Comparison of ENCODE assay signal across 25 cellular contexts in the genomic region with DNA sequence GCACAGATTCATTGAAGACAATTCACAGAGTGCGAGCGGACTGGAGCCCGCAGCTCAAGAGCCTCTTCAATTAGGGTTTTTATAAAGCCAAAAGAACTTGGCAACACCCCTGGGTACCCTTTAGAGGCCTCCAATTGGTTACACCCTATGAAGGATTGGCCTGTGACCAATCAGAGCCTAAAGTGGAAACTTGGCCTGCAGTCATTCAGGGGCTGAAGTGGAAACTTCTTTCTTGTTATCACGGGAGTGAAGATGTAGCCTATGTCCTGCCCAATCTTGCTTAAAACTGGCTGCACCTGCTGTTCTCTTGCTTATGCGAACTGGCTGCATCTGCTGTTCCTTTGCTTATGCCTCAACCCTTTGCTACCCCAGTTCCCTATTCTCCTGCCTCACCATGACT. TPM values are rescaled to one million over a fixed set of nuclear protein-coding genes. Genes with fewer than 3 reads are reported as not detected.
DNase-seq lines count a peak whose midpoint lies in the region; ATAC-seq, FAIRE-seq and TF ChIP-seq lines count a peak whose summit lies in the region.
"Had no signal": no experiment of that assay in that cellular context is flagged by ENCODE, and none has a peak within 500 bp of the region (broad histone marks: within the 10 kb centered on the region; RNA-seq: fewer than 3 reads in every experiment).

No MANE protein-coding gene starts in this region.

- no peaks in the 10 kb centered on the region for H3K9me3 Mint-ChIP-seq in neural progenitor cell
- H3K9me3 Mint-ChIP-seq: activated T-cell treated with anti-CD3 and anti-CD28 coated beads, Interleukin-2, amount 50 U/mL, for 72 hours had no signal

- no TSS peak for BruUV-seq in K562 (replicated peaks; lab: Mats Ljungman, UMichigan)

- WGBS in SK-N-SH (ENCODE audit: low lambda C conversion rate) = 96% methylated on average over 4 of the region's 5 CpGs
- 90% methylated on average over 3 of the region's 5 CpGs for WGBS in K562 (ENCODE audit: insufficient coverage, low coverage, missing lambda C conversion rate)

- H3K4me3 ChIP-seq in SK-N-SH (ENCODE audit: low read depth in 2 of 2, low read length in 1 of 2) = no peak overlapping the region
- H3K4me3 ChIP-seq in K562 = no peak overlapping the region
- no peak overlapping the region for H3K4me3 ChIP-seq in neural progenitor cell
- H3K4me3 ChIP-seq: BLaER1 treated with 17β-estradiol and CSF1 and Interleukin-3, amounts not matched to agents 10 nM and 100 nM; heart right ventricle; psoas muscle had no signal

- H2AFZ ChIP-seq in SK-N-SH (ENCODE audit: low read depth) (no peak overlapping the region), K562 (ENCODE audit: low read depth, low read length) (no peak overlapping the region), neural progenitor cell (replicated peaks) (no peak overlapping the region)

- H3K27me3 Mint-ChIP-seq in neural progenitor cell (ENCODE audit: insufficient read depth, low read depth) = peaks cover 4% of the 10 kb centered on the region

- H3K9ac ChIP-seq in SK-N-SH (no peak overlapping the region), K562 (ENCODE audit: insufficient read depth in 1 of 2, low read depth in 2 of 2, low read length in 2 of 2) (no peak overlapping the region), neural progenitor cell (no peak overlapping the region)
- H3K9ac ChIP-seq: BLaER1 treated with 17β-estradiol and CSF1 and Interleukin-3, amounts not matched to agents 10 nM and 100 nM had no signal

- FAIRE-seq in K562 (lab: Jason Lieb, UNC) = no peak
- FAIRE-seq: D721Med, GM18507, urothelium cell line had no signal

- peaks cover 4% of the 10 kb centered on the region for H3K9me1 ChIP-seq in K562 (ENCODE audit: control insufficient read depth, insufficient read depth, low read length)

- CTCF ChIA-PET in SK-N-SH (lab: Yijun Ruan, JAX) (no interaction called here), K562 (lab: Yijun Ruan, JAX; ENCODE audit: low intra/inter-chr PET ratio) (no interaction called here)

- H3K4me2 ChIP-seq in SK-N-SH (no peak overlapping the region), K562 (ENCODE audit: insufficient read depth, low read length) (no peak overlapping the region), neural progenitor cell (no peak overlapping the region)

- 0 out of 2 replicates have a peak, but pooled peaks cover 4% of the 10 kb centered on the region for H4K20me1 ChIP-seq in SK-N-SH (ENCODE audit: insufficient read depth)
- H4K20me1 ChIP-seq in K562 (replicated peaks; ENCODE audit: control insufficient read depth, insufficient read depth, low read length) = no peaks in the 10 kb centered on the region
- peaks cover 26% of the 10 kb centered on the region for H4K20me1 ChIP-seq in neural progenitor cell (ENCODE audit: low read depth)

- intact Hi-C loops in K562 (cut with micrococcal nuclease) = loop anchor here (5.0 to 10.0 kb wide), 2 partner anchors 691 to 1259 kb away; no protein-coding TSS in a partner anchor

- H3K36me3 Mint-ChIP-seq in neural progenitor cell = peaks cover 11% of the 10 kb centered on the region

- DNase-seq in SK-N-SH = no peak
- peak; percentile 34 for DNase-seq in NCI-H1436 treated with DMSO at 0.1 percent for 48 hours (lab: John Stamatoyannopoulos, UW)
- DNase-seq in K562 (ENCODE audit: extremely low read depth in 1 of 4, low spot score in 3 of 4) = no peak
- peak; percentile 10 for DNase-seq in neural progenitor cell (ENCODE audit: low spot score)
- no peak for DNase-seq in AG08396 (ENCODE audit: low spot score)
- DNase-seq: activated CD4-positive, alpha-beta T cell treated with anti-CD3 and anti-CD28 coated beads for 1 hour; activated CD8-positive, alpha-beta memory T cell treated with anti-CD3 and anti-CD28 coated beads for 24 hours; activated T-cell treated with anti-CD3 and anti-CD28 coated beads, Interleukin-2, amount 50 U/mL, for 72 hours; cerebellar nuclear complex; HCEC 1CT; heart right ventricle; KG1; NCI-H2029 treated with DMSO at 0.1 percent for 48 hours; NCI-H446 treated with DMSO at 0.1 percent for 48 hours; psoas muscle; substantia nigra; T1000 had no signal

- TF ChIP-seq EP300 in SK-N-SH (IDR thresholded peaks at IDR 0.05; ENCODE audit: borderline replicate concordance in 1 of 2, low read depth in 1 of 2, low read length in 1 of 2) (no peak), K562 (IDR thresholded peaks at IDR 0.05; ENCODE audit: low read length) (no peak)

- H3K27ac ChIP-seq in SK-N-SH (ENCODE audit: low read depth in 2 of 2, low read length in 1 of 2) (no peak overlapping the region), K562 (ENCODE audit: extremely low read depth, low read depth, low read length) (no peak overlapping the region), neural progenitor cell (no peak overlapping the region)
- H3K27ac ChIP-seq: heart right ventricle, psoas muscle had no signal

- peaks cover 3% of the 10 kb centered on the region for H3F3A ChIP-seq in SK-N-SH (replicated peaks; ENCODE audit: insufficient read depth)
- peaks cover 10% of the 10 kb centered on the region for H3F3A ChIP-seq in neural progenitor cell (ENCODE audit: low read depth)

- peaks cover 29% of the 10 kb centered on the region for H3K4me1 Mint-ChIP-seq in neural progenitor cell

- ATAC-seq in SK-N-SH treated with all-trans-retinoic acid at 6 μM for 48 hours = no peak
- no peak for ATAC-seq in K562
- no peak for ATAC-seq in GM18517 (IDR thresholded peaks at IDR 0.05; ENCODE audit: unreplicated experiment)
- ATAC-seq in HG03565 (IDR thresholded peaks at IDR 0.05; ENCODE audit: unreplicated experiment) = no peak
- ATAC-seq: activated T-cell treated with anti-CD3 and anti-CD28 coated beads, Interleukin-2, amount 50 U/mL, for 72 hours; heart right ventricle; psoas muscle had no signal

- H3K27me3 ChIP-seq in SK-N-SH (ENCODE audit: insufficient read depth) (no peaks in the 10 kb centered on the region), K562 (ENCODE audit: control insufficient read depth in 2 of 2, insufficient read depth in 2 of 2, low read length in 2 of 2) (no peaks in the 10 kb centered on the region), neural progenitor cell (no peaks in the 10 kb centered on the region)
- H3K27me3 ChIP-seq: BLaER1 treated with 17β-estradiol and CSF1 and Interleukin-3, amounts not matched to agents 10 nM and 100 nM had no signal

- H3K27ac Mint-ChIP-seq in neural progenitor cell = no peak overlapping the region
- H3K27ac Mint-ChIP-seq: activated naive CD8-positive, alpha-beta T cell; activated T-cell treated with anti-CD3 and anti-CD28 coated beads, Interleukin-2, amount 50 U/mL, for 72 hours had no signal

- peak overlapping the region; percentile 14 for H3K4me3 Mint-ChIP-seq in neural progenitor cell

- H3K9me3 ChIP-seq in SK-N-SH (no peaks in the 10 kb centered on the region), K562 (replicated peaks; ENCODE audit: control insufficient read depth, insufficient read depth, low read depth, low read length) (no peaks in the 10 kb centered on the region), neural progenitor cell (ENCODE audit: low read depth) (no peaks in the 10 kb centered on the region)
- H3K9me3 ChIP-seq: heart right ventricle, psoas muscle had no signal

- H3K4me1 ChIP-seq in SK-N-SH (ENCODE audit: control insufficient read depth in 1 of 2, insufficient read depth in 2 of 2, low read depth in 1 of 2, low read length in 1 of 2) (peaks cover 11 to 20% of the 10 kb centered on the region in 2 experiments; a peak in 2 of 4 replicates), K562 (replicated peaks in 1 of 2; ENCODE audit: control insufficient read depth in 2 of 2, insufficient read depth in 2 of 2, low read length in 2 of 2) (peaks cover 14 to 21% of the 10 kb centered on the region in 2 experiments; a peak in 4 of 5 replicates), neural progenitor cell (peaks cover 27% of the 10 kb centered on the region)

- POLR2A ChIA-PET in SK-N-SH (lab: Yijun Ruan, JAX) = no interaction called here
- POLR2A ChIA-PET in K562 (lab: Yijun Ruan, JAX) = no interaction called here

- H3K9me2 ChIP-seq in SK-N-SH = no peaks in the 10 kb centered on the region

- TF ChIP-seq RAD21 in SK-N-SH (IDR thresholded peaks at IDR 0.05; ENCODE audit: low read length) (no peak), K562 (CRISPR knock-in tag; conservative IDR thresholded peaks at IDR 0.05 in 1 of 2, IDR thresholded peaks at IDR 0.05 in 1 of 2) (no peak)

- H3K79me2 ChIP-seq in SK-N-SH (ENCODE audit: insufficient read depth) (peaks cover 32% of the 10 kb centered on the region), K562 (ENCODE audit: control insufficient read depth, insufficient read depth, low read length) (peaks cover 32% of the 10 kb centered on the region), neural progenitor cell (ENCODE audit: low read depth) (peaks cover 32% of the 10 kb centered on the region)

- no peak for TF ChIP-seq POLR2A in K562 (conservative IDR thresholded peaks at IDR 0.05)

- in situ Hi-C loops in K562 (cut with MboI) = loop anchor here (25.0 kb wide), 1 partner anchor 681 kb away; no protein-coding TSS in a partner anchor

- no peak for TF ChIP-seq CTCF in SK-N-SH (IDR thresholded peaks at IDR 0.05)
- TF ChIP-seq CTCF in K562 (IDR thresholded peaks at IDR 0.05 in 2 of 3, conservative IDR thresholded peaks at IDR 0.05 in 1 of 3; ENCODE audit: insufficient read depth in 2 of 3, low read depth in 1 of 3, low read length in 3 of 3) = no peak
- TF ChIP-seq CTCF in neural progenitor cell (IDR thresholded peaks at IDR 0.05) = no peak

- peaks cover 6 to 8% of the 10 kb centered on the region in 2 experiments for H3K36me3 ChIP-seq in SK-N-SH (replicated peaks in 1 of 2; ENCODE audit: control insufficient read depth in 1 of 2, insufficient read depth in 2 of 2, low read length in 1 of 2)
- peaks cover 24% of the 10 kb centered on the region for H3K36me3 ChIP-seq in K562 (ENCODE audit: control insufficient read depth, insufficient read depth, low read length)
- H3K36me3 ChIP-seq in neural progenitor cell = peaks cover 11% of the 10 kb centered on the region
- H3K36me3 ChIP-seq: heart right ventricle had no signal

RNA-seq across cellular contexts. Expression of a gene that starts 1.8 kb away (rescaled TPM):
- polyA plus RNA-seq in SK-N-SH (2012; rRNA removed) = 13.2 and 16.5 TPM in 2 replicates
- 7.6 and 9.8 TPM in 2 replicates for polyA plus RNA-seq in SK-N-SH (2012; cell fraction: cytosol; rRNA removed)
- polyA plus RNA-seq in SK-N-SH (2012; cell fraction: nucleus; rRNA removed) = 45.0 and 52.3 TPM in 2 replicates
- 96.3 and 133 TPM in 2 replicates for total RNA-seq in K562 (2011; cell fraction: chromatin; rRNA removed; ENCODE audit: low replicate concordance)
- total RNA-seq in K562 (2011; cell fraction: nucleolus; rRNA removed) = 51.0 and 52.1 TPM in 2 replicates
- 61.4 and 63.7 TPM in 2 replicates for total RNA-seq in K562 (2011; cell fraction: nucleoplasm; rRNA removed)
- 24.2 and 24.5 TPM in 2 replicates for total RNA-seq in K562 (2014; rRNA removed)
- 27.8 and 32.5 TPM in 2 replicates for total RNA-seq in K562 (2014; rRNA removed; fragmentation: Illumina TruSeq; extraction: Trizol)
- total RNA-seq in K562 (2015; rRNA removed; fragmentation: Illumina TruSeq; extraction: Trizol) = 27.2 and 28.3 TPM in 2 replicates
- 43.6 and 46.4 TPM in 2 replicates for total RNA-seq in K562 (2021)
- 102 and 106 TPM in 2 replicates for polyA plus RNA-seq in K562 (2011; rRNA removed)
- 51.5 and 65.3 TPM in 2 replicates for polyA plus RNA-seq in K562 (2011; cell fraction: cytosol; rRNA removed)
- 192 and 256 TPM in 2 replicates for polyA plus RNA-seq in K562 (2011; cell fraction: nucleus; rRNA removed)
- 29.1 and 33.7 TPM in 2 replicates for polyA plus RNA-seq in K562 (2012)
- 40.1 and 43.5 TPM in 2 replicates for polyA plus RNA-seq in K562 (2014; fragmentation: Illumina TruSeq; extraction: Trizol)
- polyA plus RNA-seq in K562 (2014; fragmentation: Nextera tagmentation; extraction: Ambion mirVana) = 10 to 100 TPM; 13.8 to 19.1 TPM
- polyA plus RNA-seq in K562 (2014; rRNA removed) = 42.1 and 43.1 TPM in 2 replicates
- polyA minus RNA-seq in K562 (2011; rRNA and poly(A)+ RNA removed) = 79.6 and 109 TPM in 2 replicates
- 42.3 and 61.7 TPM in 2 replicates for polyA minus RNA-seq in K562 (2011; cell fraction: cytosol; rRNA and poly(A)+ RNA removed)
- polyA minus RNA-seq in K562 (2011; cell fraction: nucleus; rRNA and poly(A)+ RNA removed) = 27.7 and 49.7 TPM in 2 replicates
- 101 and 109 TPM in 2 replicates for total RNA-seq in neural progenitor cell (ENCODE audit: low replicate concordance)
- total RNA-seq: psoas muscle had no signal

Comparison
In these comparisons a context has a peak if more than half of its experiments do, and no peak if none do; other contexts are left out.
1. DNase-seq: peak in NCI-H1436 treated with DMSO at 0.1 percent for 48 hours (single experiment) and neural progenitor cell (single experiment); none in SK-N-SH (single experiment), K562 (0 of 4) and AG08396 (single experiment).